8 cellular contexts compared by ENCODE assay signal in the genomic region with DNA sequence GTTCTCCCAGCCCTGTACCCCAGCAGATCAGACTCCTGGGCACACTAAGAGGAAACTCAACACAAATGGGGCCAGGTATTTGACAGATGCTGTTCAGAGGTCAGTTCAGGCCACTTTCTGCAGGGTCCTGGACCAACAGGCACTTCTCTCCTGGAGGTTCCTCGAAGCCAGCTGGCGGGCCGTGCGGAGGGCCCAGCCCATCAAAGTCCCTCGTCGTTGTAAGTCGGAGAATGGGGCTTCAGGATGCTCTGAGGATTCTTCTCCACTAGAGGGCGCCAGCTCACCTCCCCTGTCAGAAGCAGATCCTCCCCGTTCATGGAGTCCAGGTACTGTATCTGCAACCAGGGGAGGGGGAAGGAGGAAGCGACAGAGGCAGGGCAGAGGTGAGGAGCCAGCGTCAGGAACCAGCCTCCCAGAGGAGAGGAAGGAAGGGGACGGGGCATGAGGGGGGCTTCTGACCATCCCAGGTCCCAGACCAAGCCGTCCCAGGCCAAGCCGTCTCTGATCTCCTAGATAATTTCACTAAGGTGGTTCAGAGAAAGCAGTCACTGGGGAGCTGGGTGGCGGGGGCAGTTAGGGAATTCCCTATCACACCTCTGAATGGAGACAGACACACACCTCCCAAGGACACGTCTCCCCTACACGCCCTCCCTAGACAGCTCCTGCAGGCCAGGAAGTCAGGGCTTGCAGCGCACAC. TPM values are rescaled to one million over a fixed set of nuclear protein-coding genes. Genes with fewer than 3 reads are reported as not detected.
DNase-seq lines count a peak whose midpoint lies in the region; ATAC-seq, FAIRE-seq and TF ChIP-seq lines count a peak whose summit lies in the region.

No MANE protein-coding gene starts in this region.

- H3K9me3 ChIP-seq in astrocyte (ENCODE audit: insufficient read depth, low read depth, low read length), result no peaks in the 10 kb centered on the region

- peaks cover 3% of the 10 kb centered on the region for H3K9me3 Mint-ChIP-seq in astrocyte (ENCODE audit: unreplicated experiment)

- no peaks in the 10 kb centered on the region for H3K27me3 ChIP-seq in astrocyte (ENCODE audit: insufficient read depth, low read length)

- no peak for ATAC-seq in GM19397 (IDR thresholded peaks at IDR 0.05; ENCODE audit: unreplicated experiment)

- H3K4me1 ChIP-seq in astrocyte (ENCODE audit: insufficient read depth, low read length), result peaks cover 78% of the 10 kb centered on the region

- no peaks in the 10 kb centered on the region for H3K27me3 Mint-ChIP-seq in astrocyte (ENCODE audit: low read depth, unreplicated experiment)

- peaks cover 65% of the 10 kb centered on the region for H3K4me1 Mint-ChIP-seq in astrocyte (ENCODE audit: low read depth, unreplicated experiment)

- peak overlapping the region; percentile 100 for H3K27ac ChIP-seq in astrocyte (ENCODE audit: low read depth, low read length)

- peak overlapping the region; percentile 31 for H2AFZ ChIP-seq in astrocyte (ENCODE audit: low read depth, low read length)

- H3K27ac Mint-ChIP-seq in astrocyte (ENCODE audit: unreplicated experiment), result peak overlapping the region; percentile 100

- peaks cover 6% of the 10 kb centered on the region for H3K36me3 Mint-ChIP-seq in astrocyte (ENCODE audit: low read depth, unreplicated experiment)

- H3K4me3 Mint-ChIP-seq in astrocyte (ENCODE audit: unreplicated experiment), result peak overlapping the region; percentile 31

- peak overlapping the region; percentile 35 for H3K4me2 ChIP-seq in astrocyte (ENCODE audit: low read length)

- H3K36me3 ChIP-seq in astrocyte (ENCODE audit: insufficient read depth, low read length), result no peaks in the 10 kb centered on the region

- DNase-seq in C1 segment of cervical spinal cord (lab: John Stamatoyannopoulos, UW) (peak in 11 of 14 donors; percentile 8 to 49 (median 38)), H4 (ENCODE audit: low spot score) (peak; percentile 91), NCI-H2029 treated with DMSO at 0.1 percent for 48 hours (lab: John Stamatoyannopoulos, UW) (peak; percentile 92), T1000 (lab: John Stamatoyannopoulos, UW) (peak; percentile 78), astrocyte (ENCODE audit: low read depth) (peak; percentile 74), hypothalamus (lab: John Stamatoyannopoulos, UW) (peak in 47 of 51 donors; percentile 8 to 78 (median 46)), skeletal muscle cell (ENCODE audit: low read depth) (peak; percentile 65)

- peak; percentile 86 for TF ChIP-seq CTCF in astrocyte (IDR thresholded peaks at IDR 0.05; ENCODE audit: insufficient read depth, low read depth, low read length)

- H3K9ac ChIP-seq in astrocyte (ENCODE audit: low read length), result peak overlapping the region; percentile 84

- H3K4me3 ChIP-seq in astrocyte (ENCODE audit: insufficient read depth, low read depth, low read length) (no peak overlapping the region), skeletal muscle cell (ENCODE audit: low read depth, low read length) (no peak overlapping the region)

- FAIRE-seq in astrocyte (lab: Jason Lieb, UNC), result no peak

- H4K20me1 ChIP-seq in astrocyte (ENCODE audit: insufficient read depth, low read length), result no peaks in the 10 kb centered on the region

- no peaks in the 10 kb centered on the region for H3K79me2 ChIP-seq in astrocyte (ENCODE audit: insufficient read depth, low read length)

RNA-seq across cellular contexts. Expression of a gene that starts 11.7 kb away (rescaled TPM):
- not detected in 2 replicates for total RNA-seq in H4 (2014; rRNA removed; shearing (Covaris generic))
- total RNA-seq in astrocyte, result not detected in 2 replicates

RNA-seq across cellular contexts. Expression of a gene that starts 19.3 kb away (rescaled TPM):
- total RNA-seq in H4 (2014; rRNA removed; shearing (Covaris generic)), result 228 and 244 TPM in 2 replicates
- total RNA-seq in astrocyte, result 232 and 271 TPM in 2 replicates

RNA-seq across cellular contexts. Expression of a gene that starts 26.0 kb away (rescaled TPM):
- 4.0 and 10.4 TPM in 2 replicates for total RNA-seq in H4 (2014; rRNA removed; shearing (Covaris generic))
- total RNA-seq in astrocyte, result 79.8 and 86.5 TPM in 2 replicates

Comparison
In these comparisons a context has a peak if more than half of its experiments do, and no peak if none do; other contexts are left out.
1. DNase-seq: peak in every context shown above with its lines; median percentile 92 in NCI-H2029 treated with DMSO at 0.1 percent for 48 hours; 91 in H4; 78 in T1000; 74 in astrocyte; 65 in skeletal muscle cell; 46 in hypothalamus; 38 in C1 segment of cervical spinal cord.